7 cellular contexts compared by ENCODE assay signal in the genomic region with DNA sequence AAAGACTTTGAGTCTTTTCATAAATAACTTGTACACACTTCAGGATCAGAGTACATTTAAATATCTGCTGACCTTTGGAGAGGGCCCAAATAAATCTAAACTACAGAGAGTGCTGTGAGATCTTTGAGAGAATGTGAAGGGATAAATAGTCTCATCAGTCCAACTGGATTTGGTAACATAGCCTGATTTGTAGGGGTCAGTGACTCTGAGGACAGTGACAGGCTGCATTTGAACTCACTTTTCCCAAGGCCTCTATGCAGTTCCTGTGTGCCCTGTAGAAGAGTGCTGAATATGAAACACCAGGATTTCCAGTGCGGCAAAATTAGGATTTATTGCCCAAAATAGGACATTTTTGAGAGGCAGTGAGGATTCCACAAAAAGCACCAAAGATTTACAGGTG.
"Had no signal": no experiment of that assay in that cellular context is flagged by ENCODE, and none has a peak within 500 bp of the region (broad histone marks: within the 10 kb centered on the region; RNA-seq: fewer than 3 reads in every experiment).

No MANE protein-coding gene starts in this region.

- H3K4me3 ChIP-seq: K562 had no signal

- ATAC-seq: K562 had no signal

- H3K36me3 Mint-ChIP-seq: IgD-negative memory B cell had no signal

- H3K27ac ChIP-seq: HL-60 had no signal

- H3K27ac Mint-ChIP-seq: IgD-negative memory B cell had no signal

- FAIRE-seq: HTR-8/SVneo, K562 had no signal

- H3K4me3 Mint-ChIP-seq: IgD-negative memory B cell had no signal

- H3K4me1 Mint-ChIP-seq: IgD-negative memory B cell had no signal

- DNase-seq: IMR-90, KBM-7, KG1 had no signal
